8 cellular contexts compared by ENCODE assay signal in the genomic region with DNA sequence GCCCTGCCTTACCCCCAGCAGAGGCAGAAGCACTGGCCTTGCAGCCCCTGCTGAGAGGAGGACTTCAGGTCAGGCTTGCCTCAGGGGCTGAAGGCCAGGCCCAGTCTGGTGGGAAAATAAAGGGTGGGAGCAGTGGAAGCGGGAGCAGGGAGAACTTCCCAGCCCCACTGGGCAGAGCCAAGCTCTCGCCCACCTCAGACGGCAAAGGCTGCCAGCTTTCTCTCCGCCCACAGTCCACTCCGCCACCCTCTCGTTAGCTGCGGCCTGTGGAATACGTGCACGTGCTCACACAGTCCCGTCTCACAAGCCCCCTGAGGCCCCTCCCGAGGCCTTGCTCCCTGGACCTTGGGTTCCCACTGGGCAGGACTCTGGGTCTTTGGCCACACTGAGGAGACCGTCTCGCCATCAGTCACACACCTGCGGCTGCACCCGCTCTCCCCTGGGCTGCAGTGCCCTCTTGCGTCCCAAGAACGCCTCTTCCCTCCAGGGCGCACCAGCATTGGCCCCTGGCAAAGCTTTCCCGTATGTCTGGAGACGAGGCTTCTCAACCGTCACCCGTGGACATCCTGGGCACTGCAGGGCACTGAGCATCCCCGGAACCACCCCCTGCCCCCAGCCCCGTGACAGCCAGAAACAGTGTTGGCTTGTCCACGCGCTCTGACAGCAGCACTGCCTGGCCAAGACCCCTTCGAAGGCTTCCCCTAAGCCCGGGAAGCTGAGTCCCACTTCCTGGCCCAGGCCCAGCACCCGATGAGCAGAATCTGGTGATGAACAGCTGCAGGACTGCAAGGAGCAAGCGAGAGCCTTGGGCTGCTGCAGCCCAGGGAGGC. TPM values are rescaled to one million over a fixed set of nuclear protein-coding genes. Genes with fewer than 3 reads are reported as not detected.
A peak's percentile ranks its signal among the peaks of the same experiment; 100 is the strongest.
DNase-seq lines count a peak whose midpoint lies in the region; ATAC-seq, FAIRE-seq and TF ChIP-seq lines count a peak whose summit lies in the region.

No MANE protein-coding gene starts in this region.

- ATAC-seq in A549 (peak; percentile 86 to 94), GM18498 (IDR thresholded peaks at IDR 0.05; ENCODE audit: unreplicated experiment) (peak; percentile 48), GM18868 (IDR thresholded peaks at IDR 0.05; ENCODE audit: unreplicated experiment) (no peak)

- H3K4me3 ChIP-seq in A549 (no peak overlapping the region), NB4 (ENCODE audit: low read depth, low read length) (no peak overlapping the region)

- DNase-seq in A549 (ENCODE audit: low read depth in 1 of 2, low spot score in 1 of 2), result peak; percentile 89 to 94
- peak; percentile 79 for DNase-seq in NB4 (ENCODE audit: low read depth)
- peak; percentile 85 for DNase-seq in SW480 (ENCODE audit: low spot score)
- peak; percentile 36 for DNase-seq in activated naive CD8-positive, alpha-beta T cell treated with anti-CD3 and anti-CD28 coated beads, Interleukin-2, amount 50 U/mL, for 16 hours (ENCODE audit: low read depth, low spot score)
- DNase-seq in cardiac septum (ENCODE audit: low spot score), result peak; percentile 90
- peak; percentile 57 for DNase-seq in renal cortical epithelial cell (ENCODE audit: low read depth)

- peak overlapping the region; percentile 75 for H3K4me2 ChIP-seq in A549

- POLR2A ChIA-PET in A549 (lab: Yijun Ruan, JAX), result interaction anchor here (0.7 to 1.4 kb wide), 6 partner anchors 9 to 284 kb away, joined by 3 to 7 read pairs (median 5); partner anchors contain the start of genes AXIN1 and MPG

- H3K4me1 ChIP-seq in A549, result peaks cover 7% of the 10 kb centered on the region; the same call in 2 of the 3 replicates

- TF ChIP-seq CTCF in A549 (IDR thresholded peaks at IDR 0.05), result peak; percentile 88
- TF ChIP-seq CTCF in NB4 (IDR thresholded peaks at IDR 0.05; ENCODE audit: low read depth, low read length), result peak; percentile 79

- TF ChIP-seq POLR2A in A549 (IDR thresholded peaks at IDR 0.05; ENCODE audit: low read length) (no peak), NB4 (IDR thresholded peaks at IDR 0.05; ENCODE audit: extremely low read depth, insufficient read length) (no peak)

- intact Hi-C loops in cardiac septum (cut with DNase I), result loop anchor here (1.0 kb wide), 1 partner anchor 255 kb away; no protein-coding TSS in a partner anchor

- 14% methylated on average over 21 of the region's 30 CpGs for whole genome bisulfite sequencing in A549 (ENCODE audit: missing lambda C conversion rate)

- 0 out of 6 replicates have a peak overlapping the region, but pooled peaks of 1 of the 2 experiments have one; percentile 49 for H3K27ac ChIP-seq in A549

- no peaks in the 10 kb centered on the region for H3K9me3 ChIP-seq in A549

- TF ChIP-seq EP300 in A549 (IDR thresholded peaks at IDR 0.05), result no peak

- peak; percentile 96 to 97 for TF ChIP-seq RAD21 in A549 (conservative IDR thresholded peaks at IDR 0.05 in 1 of 2, IDR thresholded peaks at IDR 0.05 in 1 of 2)

- no peak for FAIRE-seq in A549 (lab: Jason Lieb, UNC)

- CTCF ChIA-PET in A549 (lab: Yijun Ruan, JAX), result interaction anchor here (0.6 to 7.6 kb wide), 73 partner anchors 10 to 328 kb away, joined by 3 to 80 read pairs (median 6); partner anchors contain the start of genes ARHGDIG, AXIN1, FAM234A and HBQ1

TF ChIP-seq in A549, 52 proteins besides CTCF, POLR2A, EP300 and RAD21:
- TF ChIP-seq MAX (IDR thresholded peaks at IDR 0.05) (peak; percentile 50; the same call in 1 of the 2 replicates), SMC3 (IDR thresholded peaks at IDR 0.05) (peak; percentile 84), NFE2L2 (conservative IDR thresholded peaks at IDR 0.05; ENCODE audit: low read length) (no peak)

RNA-seq across cellular contexts. Expression of gene MRPL28, which starts 8.3 kb away (rescaled TPM):
- polyA plus RNA-seq in A549 (2011; rRNA removed) (115 and 130 TPM in 2 replicates), A549 (2017; fragmentation: RNase III; extraction: RNeasy Plus Mini Kit Qiagen cat#74134 plus additional on column Dnase treatment) (139 to 144 TPM (median 139 TPM) in 3 replicates)
- polyA plus RNA-seq in A549 (2012; cell fraction: cytosol; rRNA removed), result 235 and 249 TPM in 2 replicates
- 164 and 216 TPM in 2 replicates for polyA plus RNA-seq in A549 (2012; cell fraction: nucleus; rRNA removed)
- 56.3 and 61.4 TPM in 2 replicates for polyA minus RNA-seq in A549 (2011; rRNA and poly(A)+ RNA removed)
- total RNA-seq in cardiac septum (60.1 TPM), renal cortical epithelial cell (59.4 and 95.9 TPM in 2 replicates)

RNA-seq across cellular contexts. Expression of gene AXIN1, which starts 9.6 kb away (rescaled TPM):
- 8.7 and 8.9 TPM in 2 replicates for polyA plus RNA-seq in A549 (2011; rRNA removed)
- polyA plus RNA-seq in A549 (2012; cell fraction: cytosol; rRNA removed), result 25.3 and 30.9 TPM in 2 replicates
- polyA plus RNA-seq in A549 (2012; cell fraction: nucleus; rRNA removed), result 26.5 and 35.0 TPM in 2 replicates
- polyA plus RNA-seq in A549 (2017; fragmentation: RNase III; extraction: RNeasy Plus Mini Kit Qiagen cat#74134 plus additional on column Dnase treatment), result 18.1 to 19.3 TPM (median 18.6 TPM) in 3 replicates
- 5.9 and 9.3 TPM in 2 replicates for polyA minus RNA-seq in A549 (2011; rRNA and poly(A)+ RNA removed)
- total RNA-seq in cardiac septum, result 13.5 TPM
- 38.7 and 43.5 TPM in 2 replicates for total RNA-seq in renal cortical epithelial cell

RNA-seq across cellular contexts. Expression of gene PGAP6, which starts 19.7 kb away (rescaled TPM):
- polyA plus RNA-seq in A549 (2011; rRNA removed), result 25.9 and 36.0 TPM in 2 replicates
- 62.1 and 83.7 TPM in 2 replicates for polyA plus RNA-seq in A549 (2012; cell fraction: cytosol; rRNA removed)
- polyA plus RNA-seq in A549 (2012; cell fraction: nucleus; rRNA removed), result 177 and 238 TPM in 2 replicates
- polyA plus RNA-seq in A549 (2017; fragmentation: RNase III; extraction: RNeasy Plus Mini Kit Qiagen cat#74134 plus additional on column Dnase treatment), result 32.3 to 38.1 TPM (median 36.2 TPM) in 3 replicates
- polyA minus RNA-seq in A549 (2011; rRNA and poly(A)+ RNA removed), result 50.0 and 58.6 TPM in 2 replicates
- total RNA-seq in cardiac septum, result 42.8 TPM
- total RNA-seq in renal cortical epithelial cell, result 87.2 and 92.8 TPM in 2 replicates

RNA-seq across cellular contexts. Expression of gene NME4, which starts 34.9 kb away (rescaled TPM):
- polyA plus RNA-seq in A549 (2011; rRNA removed) (229 and 239 TPM in 2 replicates), A549 (2017; fragmentation: RNase III; extraction: RNeasy Plus Mini Kit Qiagen cat#74134 plus additional on column Dnase treatment) (301 to 349 TPM (median 339 TPM) in 3 replicates)
- 926 and 1,068 TPM in 2 replicates for polyA plus RNA-seq in A549 (2012; cell fraction: cytosol; rRNA removed)
- polyA plus RNA-seq in A549 (2012; cell fraction: nucleus; rRNA removed), result 529 and 596 TPM in 2 replicates
- 134 and 168 TPM in 2 replicates for polyA minus RNA-seq in A549 (2011; rRNA and poly(A)+ RNA removed)
- total RNA-seq in cardiac septum (65.0 TPM), renal cortical epithelial cell (27.6 and 50.0 TPM in 2 replicates)

RNA-seq across cellular contexts. Expression of gene DECR2, which starts 39.6 kb away (rescaled TPM):
- polyA plus RNA-seq in A549 (2011; rRNA removed) (15.5 and 17.9 TPM in 2 replicates), A549 (2017; fragmentation: RNase III; extraction: RNeasy Plus Mini Kit Qiagen cat#74134 plus additional on column Dnase treatment) (31.0 to 38.0 TPM (median 34.2 TPM) in 3 replicates)
- polyA plus RNA-seq in A549 (2012; cell fraction: cytosol; rRNA removed), result 40.9 and 56.0 TPM in 2 replicates
- 154 and 183 TPM in 2 replicates for polyA plus RNA-seq in A549 (2012; cell fraction: nucleus; rRNA removed)
- polyA minus RNA-seq in A549 (2011; rRNA and poly(A)+ RNA removed), result 12.0 and 14.1 TPM in 2 replicates
- total RNA-seq in cardiac septum (11.6 TPM), renal cortical epithelial cell (13.0 and 17.5 TPM in 2 replicates)

Comparison
In these comparisons a context has a peak if more than half of its experiments do, and no peak if none do; other contexts are left out.
1. DNase-seq: peak in every context shown above with its lines; median percentile 92 in A549; 90 in cardiac septum; 85 in SW480; 79 in NB4; 57 in renal cortical epithelial cell; 36 in activated naive CD8-positive, alpha-beta T cell treated with anti-CD3 and anti-CD28 coated beads, Interleukin-2, amount 50 U/mL, for 16 hours.